Comparison of ENCODE assay signal across 1 cellular context in genomic region chr16:2037115-2037514, GRCh38.
TF ChIP-seq lines count a peak whose summit lies in the region.

No MANE protein-coding gene starts in this region.

TF ChIP-seq in IMR-90, 13 proteins besides CTCF, POLR2A, EP300 and RAD21:
- TF ChIP-seq CEBPB (IDR thresholded peaks at IDR 0.05; ENCODE audit: low read depth, low read length): no peak
- TF ChIP-seq BHLHE40 (IDR thresholded peaks at IDR 0.05; ENCODE audit: low read depth, low read length): no peak
- TF ChIP-seq RFX5 (IDR thresholded peaks at IDR 0.05; ENCODE audit: low read depth, low read length): no peak
- TF ChIP-seq MAZ (IDR thresholded peaks at IDR 0.05; ENCODE audit: borderline replicate concordance, low read depth, low read length): no peak
- no peak for TF ChIP-seq USF2 (IDR thresholded peaks at IDR 0.05; ENCODE audit: low read depth, low read length)
- TF ChIP-seq CHD1 (IDR thresholded peaks at IDR 0.05; ENCODE audit: low read depth, low read length): no peak
- no peak for TF ChIP-seq ELK1 (IDR thresholded peaks at IDR 0.05; ENCODE audit: borderline replicate concordance, low read depth, low read length)
- TF ChIP-seq RCOR1 (IDR thresholded peaks at IDR 0.05; ENCODE audit: insufficient replicate concordance, low read length): no peak
- no peak for TF ChIP-seq NFE2L2 (IDR thresholded peaks at IDR 0.05; ENCODE audit: low read depth, low read length)
- no peak for TF ChIP-seq SMC3 (IDR thresholded peaks at IDR 0.05; ENCODE audit: low read depth, low read length)
- no peak for TF ChIP-seq MXI1 (IDR thresholded peaks at IDR 0.05; ENCODE audit: borderline replicate concordance, low read depth, low read length)
- no peak for TF ChIP-seq FOS (IDR thresholded peaks at IDR 0.05; ENCODE audit: low read depth, low read length)
- TF ChIP-seq MAFK (IDR thresholded peaks at IDR 0.05; ENCODE audit: low read depth, low read length): no peak
TF ChIP-seq in IMR-90: peak in this region for 0.
